ENCODE assay signal across 26 cellular contexts in genomic region chr9:126261584-126262356, GRCh38.
"Had no signal": no experiment of that assay in that cellular context is flagged by ENCODE, and none has a peak within 500 bp of the region (broad histone marks: within the 10 kb centered on the region; RNA-seq: fewer than 3 reads in every experiment).

No MANE protein-coding gene starts in this region.

- H3K4me3 Mint-ChIP-seq: activated T-cell treated with anti-CD3 and anti-CD28 coated beads, Interleukin-2, amount 50 U/mL, for 72 hours; central memory CD8-positive, alpha-beta T cell; natural killer cell; neural progenitor cell; stimulated activated naive B cell treated with anti-CD40 and anti-IgM and Interleukin-4, amounts not matched to agents 10 μg/mL and 1 μg/mL and 100 μg/mL, for 72 hours had no signal

- H3K36me3 Mint-ChIP-seq: natural killer cell, neural progenitor cell had no signal

- H3K4me1 ChIP-seq: colonic mucosa, esophagus squamous epithelium, gastrocnemius medialis, left ventricle myocardium inferior, neural progenitor cell, right atrium auricular region, stomach, tibial artery, upper lobe of right lung had no signal

- DNase-seq: activated CD4-positive, alpha-beta T cell treated with anti-CD3 and anti-CD28 coated beads for 4 hours; activated CD4-positive, alpha-beta T cell treated with anti-CD3 and anti-CD28 coated beads, Interleukin-2, amount 50 U/mL, for 4 hours; activated CD4-positive, CD25-positive, alpha-beta regulatory T cell; activated naive CD4-positive, alpha-beta T cell; activated T-cell treated with anti-CD3 and anti-CD28 coated beads for 4 hours; activated T-cell treated with anti-CD3 and anti-CD28 coated beads, Interleukin-2, amount 50 U/mL, for 72 hours; anterior cingulate cortex; colonic mucosa; effector CD8-positive, alpha-beta T cell; esophagus squamous epithelium; gastrocnemius medialis; glutamatergic neuron; left ventricle myocardium inferior; mesendoderm; natural killer cell; stimulated activated CD4-positive, alpha-beta T cell treated with anti-CD3 and anti-CD28 coated beads, Interleukin-15, amount 100 ng/mL, for 24 hours; stimulated activated CD4-positive, alpha-beta T cell treated with anti-CD3 and anti-CD28 coated beads, Interleukin-2, amount 100 ng/mL, for 24 hours; stimulated activated naive B cell treated with anti-CD40 and anti-IgM and Interleukin-4, amounts not matched to agents 10 μg/mL and 1 μg/mL and 100 μg/mL, for 72 hours; stomach; tibial artery; upper lobe of right lung had no signal

- H3K27me3 ChIP-seq: colonic mucosa, right atrium auricular region had no signal

- H3K36me3 ChIP-seq: colonic mucosa, esophagus squamous epithelium, gastrocnemius medialis, left ventricle myocardium inferior, neural progenitor cell, right atrium auricular region, stomach, tibial artery, upper lobe of right lung had no signal

- H3K9me3 Mint-ChIP-seq: central memory CD8-positive, alpha-beta T cell; natural killer cell; neural progenitor cell had no signal

- H3K4me3 ChIP-seq: colonic mucosa, esophagus squamous epithelium, gastrocnemius medialis, left ventricle myocardium inferior, lung, neural progenitor cell, right atrium auricular region, stomach, tibial artery, upper lobe of right lung had no signal

- H3K27ac Mint-ChIP-seq: activated naive CD4-positive, alpha-beta T cell treated with anti-CD3 and anti-CD28 coated beads, Interleukin-2, amount 50 U/mL, for 72 hours; activated T-cell treated with anti-CD3 and anti-CD28 coated beads, Interleukin-2, amount 50 U/mL, for 72 hours; natural killer cell; neural progenitor cell; stimulated activated naive B cell treated with anti-CD40 and anti-IgM and Interleukin-4, amounts not matched to agents 10 μg/mL and 1 μg/mL and 100 μg/mL, for 72 hours had no signal

- H3K4me1 Mint-ChIP-seq: natural killer cell, neural progenitor cell had no signal

- H3K9me3 ChIP-seq: colonic mucosa, esophagus squamous epithelium, gastrocnemius medialis, right atrium auricular region, stomach, tibial artery, upper lobe of right lung had no signal
